In genomic region chr1:7752512-7753417, GRCh38 we compare ENCODE assay signal across 8 cellular contexts. TPM values are rescaled to one million over a fixed set of nuclear protein-coding genes. Genes with fewer than 3 reads are reported as not detected.
DNase-seq lines count a peak whose midpoint lies in the region; ATAC-seq and TF ChIP-seq lines count a peak whose summit lies in the region.

No MANE protein-coding gene starts in this region.

- no peaks in the 10 kb centered on the region for H3K36me3 ChIP-seq in brain microvascular endothelial cell (replicated peaks)

- DNase-seq in ELR (ENCODE audit: low read depth) (peak; percentile 73), MV-4-11 (lab: John Stamatoyannopoulos, UW) (peak; percentile 28), T follicular helper cell (ENCODE audit: low read depth) (peak; percentile 31), brain microvascular endothelial cell (peak; percentile 62), iPS DF 4.7 (ENCODE audit: extremely low read depth, low spot score) (peak; percentile 49), sciatic nerve (ENCODE audit: low spot score) (peak; percentile 79), 8988T (no peak)

- no peak overlapping the region for H3K27ac ChIP-seq in brain microvascular endothelial cell

- peak overlapping the region; percentile 38 for H3K4me3 ChIP-seq in brain microvascular endothelial cell (ENCODE audit: low read depth, low read length)

- peak; percentile 82 for ATAC-seq in sciatic nerve
- ATAC-seq in HG02798 (IDR thresholded peaks at IDR 0.05; ENCODE audit: poor library complexity, unreplicated experiment): no peak

- in situ Hi-C loops in brain microvascular endothelial cell (cut with HindIII; ENCODE audit: low pct_ligation_motif_present, low sequenced_read_pairs): no loop called here

- intact Hi-C loops in sciatic nerve (cut with DNase I): loop anchor here (2.0 kb wide), 1 partner anchor 86 kb away; no protein-coding TSS in a partner anchor

- H3K27me3 ChIP-seq in brain microvascular endothelial cell (replicated peaks): no peaks in the 10 kb centered on the region

- peak; percentile 79 for TF ChIP-seq CTCF in brain microvascular endothelial cell (IDR thresholded peaks at IDR 0.05; ENCODE audit: low read depth, low read length, missing control alignments)

RNA-seq across cellular contexts. Expression of gene VAMP3, which starts 18.3 kb away (rescaled TPM):
- total RNA-seq in sciatic nerve: 143 TPM

RNA-seq across cellular contexts. Expression of gene PER3, which starts 31.3 kb away (rescaled TPM):
- 72.0 TPM for total RNA-seq in sciatic nerve
